ENCODE assay signal across 17 cellular contexts in genomic region chr9:11338130-11338529, GRCh38.
A peak's percentile ranks its signal among the peaks of the same experiment; 100 is the strongest.
DNase-seq lines count a peak whose midpoint lies in the region; ATAC-seq and TF ChIP-seq lines count a peak whose summit lies in the region.
"Had no signal": no experiment of that assay in that cellular context is flagged by ENCODE, and none has a peak within 500 bp of the region (broad histone marks: within the 10 kb centered on the region; RNA-seq: fewer than 3 reads in every experiment).

No MANE protein-coding gene starts in this region.

- TF ChIP-seq EP300 in upper lobe of left lung (IDR thresholded peaks at IDR 0.05), result no peak

- H3K4me3 Mint-ChIP-seq in stimulated activated naive B cell treated with anti-CD40 and anti-IgM and Interleukin-4, amounts not matched to agents 10 μg/mL and 1 μg/mL and 100 μg/mL, for 72 hours, result no peak overlapping the region
- H3K4me3 Mint-ChIP-seq: CD8-positive, alpha-beta T cell; neural crest cell; T-helper 17 cell had no signal

- no peak for TF ChIP-seq CTCF in upper lobe of left lung (IDR thresholded peaks at IDR 0.05)

- no peaks in the 10 kb centered on the region for H3K36me3 Mint-ChIP-seq in stimulated activated naive B cell treated with anti-CD40 and anti-IgM and Interleukin-4, amounts not matched to agents 10 μg/mL and 1 μg/mL and 100 μg/mL, for 72 hours
- H3K36me3 Mint-ChIP-seq: CD8-positive, alpha-beta T cell had no signal

- H3K27ac Mint-ChIP-seq in stimulated activated naive B cell treated with anti-CD40 and anti-IgM and Interleukin-4, amounts not matched to agents 10 μg/mL and 1 μg/mL and 100 μg/mL, for 72 hours, result no peak overlapping the region
- H3K27ac Mint-ChIP-seq: CD8-positive, alpha-beta T cell; T-helper 17 cell had no signal

- WGBS in upper lobe of left lung, 2 donors, result 50 to 73% methylated on average over 1 of the region's 1 CpG

- H3K27me3 Mint-ChIP-seq in stimulated activated naive B cell treated with anti-CD40 and anti-IgM and Interleukin-4, amounts not matched to agents 10 μg/mL and 1 μg/mL and 100 μg/mL, for 72 hours, result no peaks in the 10 kb centered on the region
- H3K27me3 Mint-ChIP-seq: T-helper 17 cell had no signal

- ATAC-seq in HG02885 (IDR thresholded peaks at IDR 0.05; ENCODE audit: poor library complexity, unreplicated experiment) (peak; percentile 90), HG03571 (IDR thresholded peaks at IDR 0.05; ENCODE audit: unreplicated experiment) (peak; percentile 74), HG03095 (IDR thresholded peaks at IDR 0.05; ENCODE audit: unreplicated experiment) (no peak), upper lobe of left lung (ENCODE audit: low FRiP score in 2 of 2) (no peak)
- peak; percentile 81 for ATAC-seq in stimulated activated naive B cell treated with anti-CD40 and anti-IgM and Interleukin-4, amounts not matched to agents 10 μg/mL and 1 μg/mL and 100 μg/mL, for 72 hours (replicated peaks)
- ATAC-seq: CD8-positive, alpha-beta T cell; heart left ventricle; left ventricle myocardium superior; T-helper 17 cell had no signal

- no peaks in the 10 kb centered on the region for H3K9me3 ChIP-seq in upper lobe of left lung
- H3K9me3 ChIP-seq: breast epithelium, heart left ventricle, tibial artery had no signal

- H3K27me3 ChIP-seq in upper lobe of left lung, result no peaks in the 10 kb centered on the region
- H3K27me3 ChIP-seq: breast epithelium, heart left ventricle, tibial artery had no signal

- H3K4me1 Mint-ChIP-seq in stimulated activated naive B cell treated with anti-CD40 and anti-IgM and Interleukin-4, amounts not matched to agents 10 μg/mL and 1 μg/mL and 100 μg/mL, for 72 hours, result peaks cover 3 to 5% of the 10 kb centered on the region in 2 donors
- H3K4me1 Mint-ChIP-seq: neural crest cell, T-helper 17 cell had no signal

- H3K36me3 ChIP-seq in upper lobe of left lung, result no peaks in the 10 kb centered on the region
- H3K36me3 ChIP-seq: breast epithelium, heart left ventricle, tibial artery had no signal

- no peak overlapping the region for H3K4me3 ChIP-seq in upper lobe of left lung
- H3K4me3 ChIP-seq: breast epithelium, heart left ventricle, tibial artery had no signal

- DNase-seq in NOMO-1 treated with DMSO at 0.1 percent for 48 hours (lab: John Stamatoyannopoulos, UW; ENCODE audit: unreplicated experiment), result peak; percentile 55
- no peak for DNase-seq in NOMO-1 treated with dmso at 0.1 percent for 144 hours (lab: John Stamatoyannopoulos, UW; ENCODE audit: unreplicated experiment)
- no peak for DNase-seq in stimulated activated naive B cell treated with anti-CD40 and anti-IgM and Interleukin-4, amounts not matched to agents 10 μg/mL and 1 μg/mL and 100 μg/mL, for 72 hours
- no peak for DNase-seq in stimulated activated CD4-positive, alpha-beta T cell treated with anti-CD3 and anti-CD28 coated beads, Interleukin-1b, Interleukin-23, amount 100 ng/mL, for 48 hours
- DNase-seq in upper lobe of left lung, result no peak
- DNase-seq: activated CD4-positive, alpha-beta T cell treated with anti-CD3 and anti-CD28 coated beads, Interleukin-2, amount 50 U/mL, for 1 hour; CD8-positive, alpha-beta T cell; heart left ventricle; left ventricle myocardium superior; T-helper 17 cell; tibial artery had no signal

- H3K9me3 Mint-ChIP-seq in stimulated activated naive B cell treated with anti-CD40 and anti-IgM and Interleukin-4, amounts not matched to agents 10 μg/mL and 1 μg/mL and 100 μg/mL, for 72 hours, result peaks cover 0 to 2% of the 10 kb centered on the region in 2 donors
- H3K9me3 Mint-ChIP-seq: neural crest cell had no signal

- no peak overlapping the region for H3K27ac ChIP-seq in upper lobe of left lung
- H3K27ac ChIP-seq: 22Rv1, breast epithelium, heart left ventricle, tibial artery had no signal

- no peak for TF ChIP-seq POLR2A in upper lobe of left lung (IDR thresholded peaks at IDR 0.05)

- no peaks in the 10 kb centered on the region for H3K4me1 ChIP-seq in upper lobe of left lung
- H3K4me1 ChIP-seq: breast epithelium, heart left ventricle, tibial artery had no signal

Comparison
In these comparisons a context has a peak if more than half of its experiments do, and no peak if none do; other contexts are left out.
1. ATAC-seq: peak in HG02885 (single experiment), HG03571 (single experiment) and stimulated activated naive B cell treated with anti-CD40 and anti-IgM and Interleukin-4, amounts not matched to agents 10 μg/mL and 1 μg/mL and 100 μg/mL, for 72 hours (2 of 2); none in HG03095 (single experiment) and upper lobe of left lung (0 of 2).